1 cellular context compared by ENCODE assay signal in the genomic region with DNA sequence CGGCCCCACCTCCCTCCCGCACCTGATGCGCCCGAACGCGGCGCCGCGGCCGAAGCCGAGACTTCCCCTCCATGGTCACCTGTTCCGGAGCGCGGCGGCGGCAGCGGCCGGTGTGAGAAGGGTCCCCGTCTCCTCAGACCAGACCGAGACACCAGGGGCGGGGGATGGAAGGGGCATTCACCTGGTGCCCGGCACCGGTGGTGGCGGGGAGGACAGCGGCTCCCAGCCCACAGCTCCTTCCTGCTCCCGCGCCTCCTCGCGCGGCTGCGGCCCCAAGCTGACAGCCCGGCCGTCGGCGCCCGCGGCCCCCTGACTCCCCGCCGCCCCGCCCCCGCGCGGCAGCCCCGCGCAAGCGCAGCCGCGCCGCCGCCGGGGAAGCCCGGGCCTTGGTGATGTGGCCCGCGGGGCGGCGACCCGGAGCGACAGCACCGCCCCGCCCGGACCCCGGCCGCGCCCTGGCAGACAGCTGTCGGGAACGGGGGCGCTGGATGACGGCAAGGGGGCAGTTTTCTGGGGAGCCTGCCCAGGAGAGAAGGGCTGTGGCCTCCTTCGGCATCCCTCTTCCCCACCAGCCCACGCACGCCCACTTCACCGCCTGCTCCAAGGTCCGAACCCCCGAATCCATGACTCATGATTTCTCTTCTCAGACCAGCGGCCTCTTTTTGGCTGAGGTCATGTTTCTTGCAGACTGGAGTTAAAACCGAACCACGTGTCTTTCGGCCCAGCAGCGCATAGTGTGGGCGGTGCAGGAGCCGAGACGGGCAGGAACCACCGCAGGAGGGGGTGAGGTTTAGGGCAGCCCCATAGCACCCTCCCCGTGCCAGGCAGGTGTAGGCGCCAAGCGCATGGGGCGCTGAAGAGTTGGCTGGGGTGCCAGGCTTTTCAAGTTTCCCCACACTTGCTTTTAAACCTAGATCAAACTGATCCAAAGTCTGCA.
TF ChIP-seq lines count a peak whose summit lies in the region.

A gene with protein sequence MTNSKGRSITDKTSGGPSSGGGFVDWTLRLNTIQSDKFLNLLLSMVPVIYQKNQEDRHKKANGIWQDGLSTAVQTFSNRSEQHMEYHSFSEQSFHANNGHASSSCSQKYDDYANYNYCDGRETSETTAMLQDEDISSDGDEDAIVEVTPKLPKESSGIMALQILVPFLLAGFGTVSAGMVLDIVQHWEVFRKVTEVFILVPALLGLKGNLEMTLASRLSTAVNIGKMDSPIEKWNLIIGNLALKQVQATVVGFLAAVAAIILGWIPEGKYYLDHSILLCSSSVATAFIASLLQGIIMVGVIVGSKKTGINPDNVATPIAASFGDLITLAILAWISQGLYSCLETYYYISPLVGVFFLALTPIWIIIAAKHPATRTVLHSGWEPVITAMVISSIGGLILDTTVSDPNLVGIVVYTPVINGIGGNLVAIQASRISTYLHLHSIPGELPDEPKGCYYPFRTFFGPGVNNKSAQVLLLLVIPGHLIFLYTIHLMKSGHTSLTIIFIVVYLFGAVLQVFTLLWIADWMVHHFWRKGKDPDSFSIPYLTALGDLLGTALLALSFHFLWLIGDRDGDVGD (minus strand): TSS at position 282 of the 937 bp plus-strand sequence. CDS start 29,763 bp downstream, outside the sequence.

TF ChIP-seq in IMR-90, 13 proteins besides CTCF, POLR2A, EP300 and RAD21 (continued from another document):
- TF ChIP-seq FOS (IDR thresholded peaks at IDR 0.05; ENCODE audit: low read depth, low read length), result peak; percentile 80
- TF ChIP-seq, protein P1, sequence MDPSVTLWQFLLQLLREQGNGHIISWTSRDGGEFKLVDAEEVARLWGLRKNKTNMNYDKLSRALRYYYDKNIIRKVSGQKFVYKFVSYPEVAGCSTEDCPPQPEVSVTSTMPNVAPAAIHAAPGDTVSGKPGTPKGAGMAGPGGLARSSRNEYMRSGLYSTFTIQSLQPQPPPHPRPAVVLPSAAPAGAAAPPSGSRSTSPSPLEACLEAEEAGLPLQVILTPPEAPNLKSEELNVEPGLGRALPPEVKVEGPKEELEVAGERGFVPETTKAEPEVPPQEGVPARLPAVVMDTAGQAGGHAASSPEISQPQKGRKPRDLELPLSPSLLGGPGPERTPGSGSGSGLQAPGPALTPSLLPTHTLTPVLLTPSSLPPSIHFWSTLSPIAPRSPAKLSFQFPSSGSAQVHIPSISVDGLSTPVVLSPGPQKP (IDR thresholded peaks at IDR 0.05; ENCODE audit: borderline replicate concordance, low read depth, low read length), result no peak
- TF ChIP-seq MXI1 (IDR thresholded peaks at IDR 0.05; ENCODE audit: borderline replicate concordance, low read depth, low read length), result peak; percentile 82
